In the genomic region with DNA sequence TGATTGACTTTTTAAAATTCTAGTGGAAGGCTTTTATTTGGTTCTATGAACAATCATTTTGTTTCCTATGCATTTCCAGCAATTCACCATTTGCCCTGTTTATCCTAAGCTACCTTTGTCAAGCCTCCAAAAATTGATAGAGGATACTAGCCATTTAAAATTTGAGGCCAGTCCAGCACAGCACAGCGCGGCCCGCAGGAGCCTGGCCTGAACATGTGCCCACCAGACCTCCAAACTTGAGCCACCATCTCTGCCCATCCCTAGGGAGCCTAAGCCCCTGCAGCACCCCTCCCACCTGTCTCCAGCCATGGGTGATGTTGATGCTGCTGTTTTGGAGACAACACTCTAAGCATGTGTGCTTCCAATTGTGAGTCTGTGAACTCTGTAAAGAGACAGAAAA, we compare ENCODE assay signal across 16 cellular contexts. TPM values are rescaled to one million over a fixed set of nuclear protein-coding genes. Genes with fewer than 3 reads are reported as not detected.
A peak's percentile ranks its signal among the peaks of the same experiment; 100 is the strongest.
DNase-seq lines count a peak whose midpoint lies in the region; ATAC-seq lines count a peak whose summit lies in the region.
"Had no signal": no experiment of that assay in that cellular context is flagged by ENCODE, and none has a peak within 500 bp of the region (broad histone marks: within the 10 kb centered on the region; RNA-seq: fewer than 3 reads in every experiment).

No MANE protein-coding gene starts in this region.

- DNase-seq in mesenchymal stem cell, result no peak
- DNase-seq in trophoblast cell, result no peak
- DNase-seq in MV-4-11 (lab: John Stamatoyannopoulos, UW), result no peak
- DNase-seq: AML-193; Caco-2; Calu3; CD4-positive, alpha-beta T cell; CD8-positive, alpha-beta T cell; DMS79 treated with DMSO at 0.1 percent for 48 hours; GF-D8 had no signal

- H3K27ac ChIP-seq in HUES48 (ENCODE audit: low read depth, low read length) (no peak overlapping the region), mesenchymal stem cell (ENCODE audit: low read length, poor library complexity, severe bottlenecking) (no peak overlapping the region), trophoblast cell (ENCODE audit: low read depth, low read length) (no peak overlapping the region)
- H3K27ac ChIP-seq: 22Rv1; A549; BLaER1 treated with 17β-estradiol and CSF1 and Interleukin-3, amounts not matched to agents 10 nM and 100 nM; C4-2B had no signal

- peaks cover 45% of the 10 kb centered on the region for H3K9me3 ChIP-seq in HUES48 (ENCODE audit: control insufficient read depth, insufficient read depth, low read length)
- H3K9me3 ChIP-seq in mesenchymal stem cell (ENCODE audit: control insufficient read depth, low read length), result peaks cover 42% of the 10 kb centered on the region
- H3K9me3 ChIP-seq in trophoblast cell (ENCODE audit: insufficient read depth, low read depth, low read length), result peaks cover 27% of the 10 kb centered on the region

- H3K4me3 ChIP-seq in HUES48 (ENCODE audit: low read depth, low read length) (peak overlapping the region; percentile 26; the same call in 1 of the 2 replicates), mesenchymal stem cell (ENCODE audit: insufficient read depth in 1 of 2, low read depth in 1 of 2, low read length in 2 of 2) (no peak overlapping the region), trophoblast cell (ENCODE audit: low read depth, low read length) (no peak overlapping the region)
- H3K4me3 ChIP-seq: A549 had no signal

- no peaks in the 10 kb centered on the region for H3K27me3 ChIP-seq in HUES48 (ENCODE audit: control insufficient read depth, insufficient read depth, low read length)
- no peaks in the 10 kb centered on the region for H3K27me3 ChIP-seq in mesenchymal stem cell (ENCODE audit: control insufficient read depth in 1 of 2, insufficient read depth in 1 of 2, low read length in 2 of 2)
- no peaks in the 10 kb centered on the region for H3K27me3 ChIP-seq in trophoblast cell (ENCODE audit: insufficient read depth, low read length)
- H3K27me3 ChIP-seq: BLaER1 treated with 17β-estradiol and CSF1 and Interleukin-3, amounts not matched to agents 10 nM and 100 nM had no signal

- H3K23ac ChIP-seq in mesenchymal stem cell (ENCODE audit: low read length in 2 of 2) (no peak overlapping the region), trophoblast cell (ENCODE audit: low read length) (no peak overlapping the region)

- H2BK5ac ChIP-seq in mesenchymal stem cell (ENCODE audit: low read depth, low read length, poor library complexity, severe bottlenecking) (no peak overlapping the region), trophoblast cell (ENCODE audit: low read depth, low read length, poor library complexity) (no peak overlapping the region)

- H2AFZ ChIP-seq in mesenchymal stem cell (ENCODE audit: low read depth, low read length) (no peak overlapping the region), trophoblast cell (ENCODE audit: insufficient read depth, low read length, poor library complexity) (no peak overlapping the region)

- ATAC-seq in HG02885 (IDR thresholded peaks at IDR 0.05; ENCODE audit: poor library complexity, unreplicated experiment), result no peak
- ATAC-seq: A549; CD8-positive, alpha-beta T cell had no signal

- H2AK5ac ChIP-seq in mesenchymal stem cell (ENCODE audit: low read length, severe bottlenecking) (no peak overlapping the region), trophoblast cell (ENCODE audit: low read length) (no peak overlapping the region)

- no peaks in the 10 kb centered on the region for H3K79me2 ChIP-seq in trophoblast cell (ENCODE audit: control insufficient read depth, insufficient read depth, low read length, poor library complexity)

- H3K79me1 ChIP-seq in mesenchymal stem cell (replicated peaks; ENCODE audit: low read length, poor library complexity, severe bottlenecking) (no peaks in the 10 kb centered on the region), trophoblast cell (ENCODE audit: low read length) (no peaks in the 10 kb centered on the region)

- H3K4me1 ChIP-seq in HUES48 (ENCODE audit: control insufficient read depth, insufficient read depth, low read length) (no peaks in the 10 kb centered on the region), mesenchymal stem cell (ENCODE audit: control insufficient read depth, insufficient read depth, low read depth, low read length) (no peaks in the 10 kb centered on the region), trophoblast cell (ENCODE audit: control insufficient read depth in 1 of 2, insufficient read depth in 2 of 2, low read length in 2 of 2) (no peaks in the 10 kb centered on the region)
- H3K4me1 ChIP-seq: A549; BLaER1 treated with 17β-estradiol and CSF1 and Interleukin-3, amounts not matched to agents 10 nM and 100 nM had no signal

- WGBS in mesenchymal stem cell, result no CpG with 5 or more reads among the region's 3 CpGs
- no CpG with 5 or more reads among the region's 3 CpGs for WGBS in trophoblast cell (ENCODE audit: extremely low coverage, insufficient coverage, insufficient read length)

- H4K91ac ChIP-seq in mesenchymal stem cell (ENCODE audit: low read length) (peak overlapping the region; percentile 12), trophoblast cell (ENCODE audit: low read depth, low read length) (no peak overlapping the region)

- H2BK15ac ChIP-seq in mesenchymal stem cell (ENCODE audit: low read depth, poor library complexity, severe bottlenecking), result no peak overlapping the region

- no peak overlapping the region for H4K8ac ChIP-seq in mesenchymal stem cell (ENCODE audit: low read length)
- H4K8ac ChIP-seq in trophoblast cell (ENCODE audit: low read depth, low read length), result no peak overlapping the region

- H4K12ac ChIP-seq in trophoblast cell (ENCODE audit: low read depth, low read length), result no peak overlapping the region

- no peak overlapping the region for H3K4ac ChIP-seq in mesenchymal stem cell (ENCODE audit: low read depth in 1 of 2, low read length in 2 of 2)
- H3K4ac ChIP-seq in trophoblast cell (ENCODE audit: low read depth, low read length), result no peak overlapping the region

- H3K9ac ChIP-seq in HUES48 (ENCODE audit: low read depth, low read length) (no peak overlapping the region), mesenchymal stem cell (ENCODE audit: low read length) (no peak overlapping the region), trophoblast cell (ENCODE audit: low read length) (peak overlapping the region; percentile 58)
- H3K9ac ChIP-seq: BLaER1 treated with 17β-estradiol and CSF1 and Interleukin-3, amounts not matched to agents 10 nM and 100 nM had no signal

- no peak overlapping the region for H3K18ac ChIP-seq in mesenchymal stem cell (ENCODE audit: low read depth in 1 of 2, low read length in 2 of 2)
- H3K18ac ChIP-seq in trophoblast cell (ENCODE audit: low read length), result no peak overlapping the region

- no peak overlapping the region for H3K4me2 ChIP-seq in mesenchymal stem cell (ENCODE audit: low read length, poor library complexity, severe bottlenecking)
- no peak overlapping the region for H3K4me2 ChIP-seq in trophoblast cell (ENCODE audit: low read length)
- H3K4me2 ChIP-seq: A549; BLaER1 treated with 17β-estradiol and CSF1 and Interleukin-3, amounts not matched to agents 10 nM and 100 nM had no signal

- H2BK120ac ChIP-seq in mesenchymal stem cell (ENCODE audit: low read depth, low read length), result no peak overlapping the region
- H2BK120ac ChIP-seq in trophoblast cell (ENCODE audit: insufficient read depth, low read length, poor library complexity), result no peak overlapping the region

- H2BK12ac ChIP-seq in mesenchymal stem cell (ENCODE audit: low read length in 2 of 2), result no peak overlapping the region
- H2BK12ac ChIP-seq in trophoblast cell (ENCODE audit: low read length), result no peak overlapping the region

- H3K14ac ChIP-seq in mesenchymal stem cell (ENCODE audit: low read length in 2 of 2), result no peak overlapping the region
- no peak overlapping the region for H3K14ac ChIP-seq in trophoblast cell (ENCODE audit: low read length)

- H3K36me3 ChIP-seq in HUES48 (ENCODE audit: control insufficient read depth, insufficient read depth, low read length) (no peaks in the 10 kb centered on the region), mesenchymal stem cell (ENCODE audit: control insufficient read depth in 1 of 2, insufficient read depth in 2 of 2, low read depth in 1 of 2, low read length in 2 of 2) (no peaks in the 10 kb centered on the region), trophoblast cell (ENCODE audit: control insufficient read depth in 1 of 2, insufficient read depth in 2 of 2, low read length in 2 of 2) (no peaks in the 10 kb centered on the region)

RNA-seq across cellular contexts. Expression of a gene that starts 57.5 kb away (rescaled TPM):
- 14.3 TPM for polyA plus RNA-seq in mesenchymal stem cell (2013, experiment 1 of 2)
- polyA plus RNA-seq in mesenchymal stem cell (2013, experiment 2 of 2), result 15.1 TPM
- polyA plus RNA-seq in trophoblast cell (2013), result 9.4 and 10.1 TPM in 2 replicates
